8 cellular contexts compared by ENCODE assay signal in the genomic region with DNA sequence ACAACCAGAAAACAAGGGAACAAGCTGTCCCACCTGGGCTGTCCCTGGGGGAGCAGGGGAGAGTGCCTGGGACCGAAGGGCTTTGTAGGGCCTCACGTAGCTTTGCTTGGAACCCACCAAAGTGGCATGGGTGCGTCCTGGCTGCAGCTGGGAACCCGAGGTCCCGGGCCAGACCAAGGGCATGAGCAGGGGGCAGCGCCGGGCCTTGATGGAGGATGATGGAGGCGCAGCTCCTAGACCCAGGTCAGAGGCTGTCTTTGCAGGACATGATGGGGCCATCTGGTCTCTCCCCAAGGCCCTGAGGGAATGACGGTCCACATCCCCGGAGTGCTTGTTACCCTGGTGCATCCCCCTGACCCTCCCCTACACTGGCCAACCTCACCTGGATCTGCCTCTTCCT. TPM values are rescaled to one million over a fixed set of nuclear protein-coding genes. Genes with fewer than 3 reads are reported as not detected.
"Had no signal": no experiment of that assay in that cellular context is flagged by ENCODE, and none has a peak within 500 bp of the region (broad histone marks: within the 10 kb centered on the region; RNA-seq: fewer than 3 reads in every experiment).

No MANE protein-coding gene starts in this region.

- DNase-seq: GM23248, GOT3, H9, HCEC 1CT, KBM-7 had no signal

- H3K9ac ChIP-seq: GM23248, KMS-11 had no signal

- H3K4me3 ChIP-seq: GM23248 had no signal

- H3K27ac ChIP-seq: GM23248, KMS-11 had no signal

- H3K4me2 ChIP-seq: KMS-11 had no signal

- H2AFZ ChIP-seq: GM23248 had no signal

RNA-seq across cellular contexts. Expression of gene HRH3, which starts 10.6 kb away (rescaled TPM):
- total RNA-seq: GM23248, HT-29 had no signal
- polyA plus RNA-seq: GM23248, IgD-negative memory B cell had no signal
